Comparison of ENCODE assay signal across 8 cellular contexts in the genomic region with DNA sequence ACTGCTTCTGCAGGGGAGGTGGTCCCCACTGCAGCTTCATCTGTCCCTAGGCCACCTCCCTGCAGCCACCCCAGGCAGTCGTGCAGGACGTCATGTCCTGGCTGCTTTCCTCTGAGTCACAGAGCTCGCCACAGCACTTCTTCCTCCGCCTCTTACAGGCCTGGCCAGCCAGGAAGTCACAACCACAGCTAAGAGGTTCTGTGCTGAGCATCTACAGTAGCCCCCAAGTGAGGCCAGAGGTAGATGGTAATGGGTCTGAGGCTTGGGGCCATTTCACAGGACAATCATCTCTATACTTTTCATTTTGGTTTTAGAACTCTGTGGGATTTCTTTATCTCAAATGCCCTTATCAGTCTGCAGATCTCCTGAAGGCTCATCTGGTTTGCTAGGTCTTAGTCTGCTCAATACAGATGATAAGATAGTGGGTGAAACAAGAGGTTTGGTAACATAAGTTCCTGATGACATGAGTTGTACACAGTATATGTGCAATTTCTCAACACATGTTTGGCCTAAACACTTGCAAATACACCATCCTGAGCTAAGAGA.
DNase-seq lines count a peak whose midpoint lies in the region; ATAC-seq and TF ChIP-seq lines count a peak whose summit lies in the region.

No MANE protein-coding gene starts in this region.

- no peaks in the 10 kb centered on the region for H4K20me1 ChIP-seq in DOHH2 (ENCODE audit: control insufficient read depth, insufficient read depth, low read depth, low read length)

- WGBS in lung, 2 donors = 8 to 25% methylated on average over 4 of the region's 4 CpGs

- peak overlapping the region; percentile 75 for H3K4me2 ChIP-seq in DOHH2 (ENCODE audit: low read length)

- no peak overlapping the region for H3K27ac Mint-ChIP-seq in WTC11

- H3K9me3 ChIP-seq in DOHH2 (ENCODE audit: control insufficient read depth, insufficient read depth, low read length) = no peaks in the 10 kb centered on the region
- H3K9me3 ChIP-seq in lung (ENCODE audit: control insufficient read depth in 2 of 2, insufficient read depth in 1 of 2, low read length in 1 of 2) = no peaks in the 10 kb centered on the region

- H3K36me3 Mint-ChIP-seq in WTC11 = no peaks in the 10 kb centered on the region

- DNase-seq in Jurkat, Clone E6-1 (ENCODE audit: low read depth, low spot score) = peak; percentile 59
- DNase-seq in WTC11 (ENCODE audit: low spot score) = no peak
- peak in 7 of 61 donors; percentile 4 to 24 (median 8) for DNase-seq in caudate nucleus (lab: John Stamatoyannopoulos, UW)
- peak; percentile 73 for DNase-seq in lung (ENCODE audit: low spot score)
- DNase-seq in stimulated activated CD8-positive, alpha-beta memory T cell treated with anti-CD3 and anti-CD28 coated beads, Interleukin-4, amount 100 ng/mL, for 24 hours (ENCODE audit: low read depth) = peak; percentile 70
- DNase-seq in NCI-H128 (lab: John Stamatoyannopoulos, UW; ENCODE audit: unreplicated experiment) = no peak

- H3F3A ChIP-seq in DOHH2 (ENCODE audit: control insufficient read depth, insufficient read depth) = peaks cover 22% of the 10 kb centered on the region

- H3K4me1 ChIP-seq in DOHH2 (ENCODE audit: control insufficient read depth, low read length) (peaks cover 52% of the 10 kb centered on the region), lung (ENCODE audit: control insufficient read depth in 2 of 2, insufficient read depth in 2 of 2, low read length in 2 of 2) (peaks cover 9 to 16% of the 10 kb centered on the region in 2 donors)

- H3K27ac ChIP-seq in DOHH2 (ENCODE audit: low read depth, low read length) (peak overlapping the region; percentile 81), caudate nucleus (ENCODE audit: low read depth, low read length) (peak overlapping the region; percentile 19), lung (ENCODE audit: low read depth in 1 of 2, low read length in 1 of 2) (peak overlapping the region in 1 of 2 donors; percentile 77)

- H3K27me3 Mint-ChIP-seq in WTC11 (ENCODE audit: low read depth) = peaks cover 28% of the 10 kb centered on the region

- CTCF ChIA-PET in WTC11 (lab: Charles Lee) = interaction anchor here (1.4 to 2.3 kb wide), 2 partner anchors 120 to 137 kb away, joined by 5 to 8 read pairs; no protein-coding TSS in a partner anchor

- ATAC-seq in GM21529 (IDR thresholded peaks at IDR 0.05; ENCODE audit: unreplicated experiment) (peak; percentile 55), WTC11 (peak; percentile 11), lung (ENCODE audit: insufficient read depth, low FRiP score) (peak; percentile 22)

- no peak overlapping the region for H3K4me3 Mint-ChIP-seq in WTC11

- no peak for TF ChIP-seq CTCF in DOHH2 (IDR thresholded peaks at IDR 0.05; ENCODE audit: low read depth, low read length, poor library complexity, severe bottlenecking)
- no peak for TF ChIP-seq CTCF in WTC11 (IDR thresholded peaks at IDR 0.05)
- TF ChIP-seq CTCF in lung (IDR thresholded peaks at IDR 0.05; ENCODE audit: control extremely low read depth, extremely low read depth) = no peak

- no peaks in the 10 kb centered on the region for H3K27me3 ChIP-seq in DOHH2 (ENCODE audit: control insufficient read depth, low read length)
- no peaks in the 10 kb centered on the region for H3K27me3 ChIP-seq in lung (ENCODE audit: control insufficient read depth, insufficient read depth)

- H3K9me3 Mint-ChIP-seq in WTC11 = no peaks in the 10 kb centered on the region

- POLR2A ChIA-PET in WTC11 (lab: Charles Lee) = no interaction called here

- H3K4me3 ChIP-seq in DOHH2 (ENCODE audit: low read length) (peak overlapping the region; percentile 67), lung (no peak overlapping the region)
- no peak overlapping the region for H3K4me3 ChIP-seq in Jurkat, Clone E6-1 (ENCODE audit: low read length)

- H3K9me2 ChIP-seq in DOHH2 (replicated peaks; ENCODE audit: control insufficient read depth, low read length) = no peaks in the 10 kb centered on the region

- H3K79me2 ChIP-seq in DOHH2 (ENCODE audit: control insufficient read depth, low read length) = no peaks in the 10 kb centered on the region; the same call in 1 of the 2 replicates

- H3K4me1 Mint-ChIP-seq in WTC11 = peaks cover 44% of the 10 kb centered on the region

- no peaks in the 10 kb centered on the region for H3K36me3 ChIP-seq in DOHH2 (ENCODE audit: control insufficient read depth, low read length)
- no peaks in the 10 kb centered on the region for H3K36me3 ChIP-seq in lung (ENCODE audit: control insufficient read depth in 2 of 2, insufficient read depth in 2 of 2, low read length in 2 of 2)

TF ChIP-seq in WTC11, 78 proteins besides CTCF, POLR2A, EP300 and RAD21 (continues in another document):
- TF ChIP-seq ZNF416 (CRISPR knock-in tag; IDR thresholded peaks at IDR 0.05) = no peak
- no peak for TF ChIP-seq ERG (CRISPR knock-in tag; IDR thresholded peaks at IDR 0.05)
- no peak for TF ChIP-seq RORB (CRISPR knock-in tag; IDR thresholded peaks at IDR 0.05)
- no peak for TF ChIP-seq GRHL2 (CRISPR knock-in tag; IDR thresholded peaks at IDR 0.05; ENCODE audit: insufficient replicate concordance, severe bottlenecking)
- TF ChIP-seq, protein P1, sequence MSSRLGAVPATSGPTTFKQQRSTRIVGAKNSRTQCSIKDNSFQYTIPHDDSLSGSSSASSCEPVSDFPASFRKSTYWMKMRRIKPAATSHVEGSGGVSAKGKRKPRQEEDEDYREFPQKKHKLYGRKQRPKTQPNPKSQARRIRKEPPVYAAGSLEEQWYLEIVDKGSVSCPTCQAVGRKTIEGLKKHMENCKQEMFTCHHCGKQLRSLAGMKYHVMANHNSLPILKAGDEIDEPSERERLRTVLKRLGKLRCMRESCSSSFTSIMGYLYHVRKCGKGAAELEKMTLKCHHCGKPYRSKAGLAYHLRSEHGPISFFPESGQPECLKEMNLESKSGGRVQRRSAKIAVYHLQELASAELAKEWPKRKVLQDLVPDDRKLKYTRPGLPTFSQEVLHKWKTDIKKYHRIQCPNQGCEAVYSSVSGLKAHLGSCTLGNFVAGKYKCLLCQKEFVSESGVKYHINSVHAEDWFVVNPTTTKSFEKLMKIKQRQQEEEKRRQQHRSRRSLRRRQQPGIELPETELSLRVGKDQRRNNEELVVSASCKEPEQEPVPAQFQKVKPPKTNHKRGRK (CRISPR knock-in tag; IDR thresholded peaks at IDR 0.05; ENCODE audit: borderline replicate concordance) = no peak
- no peak for TF ChIP-seq NFE2L1 (CRISPR knock-in tag; IDR thresholded peaks at IDR 0.05)
- TF ChIP-seq ZNF219 (CRISPR knock-in tag; IDR thresholded peaks at IDR 0.05; ENCODE audit: borderline replicate concordance) = no peak
- TF ChIP-seq SOX15 (CRISPR knock-in tag; IDR thresholded peaks at IDR 0.05) = no peak
- no peak for TF ChIP-seq NR3C1 (CRISPR knock-in tag; conservative IDR thresholded peaks at IDR 0.05; ENCODE audit: low read depth)
- TF ChIP-seq PRDM15 (CRISPR knock-in tag; IDR thresholded peaks at IDR 0.05) = no peak
- no peak for TF ChIP-seq FOXP1 (CRISPR knock-in tag; IDR thresholded peaks at IDR 0.05; ENCODE audit: borderline replicate concordance)
- no peak for TF ChIP-seq ZNF263 (CRISPR knock-in tag; IDR thresholded peaks at IDR 0.05; ENCODE audit: low read depth)
- TF ChIP-seq JAZF1 (CRISPR knock-in tag; IDR thresholded peaks at IDR 0.05) = no peak
- TF ChIP-seq RELA (CRISPR knock-in tag; IDR thresholded peaks at IDR 0.05; ENCODE audit: borderline replicate concordance) = no peak
- TF ChIP-seq NR1H2 (CRISPR knock-in tag; IDR thresholded peaks at IDR 0.05) = no peak

Comparison
In these comparisons a context has a peak if more than half of its experiments do, and no peak if none do; other contexts are left out.
1. DNase-seq: peak in Jurkat, Clone E6-1 (single experiment), lung (single experiment) and stimulated activated CD8-positive, alpha-beta memory T cell treated with anti-CD3 and anti-CD28 coated beads, Interleukin-4, amount 100 ng/mL, for 24 hours (single experiment); none in WTC11 (single experiment) and NCI-H128 (single experiment).
2. Peak in every context shown above with its lines, with median percentiles within 50 percentile points of each other: ATAC-seq.